Comparison of ENCODE assay signal across 22 cellular contexts in genomic region chr2:5539281-5540211, GRCh38.
A peak's percentile ranks its signal among the peaks of the same experiment; 100 is the strongest.
DNase-seq lines count a peak whose midpoint lies in the region; ATAC-seq, FAIRE-seq and TF ChIP-seq lines count a peak whose summit lies in the region.
"Had no signal": no experiment of that assay in that cellular context is flagged by ENCODE, and none has a peak within 500 bp of the region (broad histone marks: within the 10 kb centered on the region; RNA-seq: fewer than 3 reads in every experiment).

No MANE protein-coding gene starts in this region.

- H2BK5ac ChIP-seq in H9 (ENCODE audit: insufficient read length, low read length), result no peak overlapping the region

- no peaks in the 10 kb centered on the region for H3K79me1 ChIP-seq in H9 (ENCODE audit: insufficient read depth, low read depth, low read length, poor library complexity, severe bottlenecking)

- no peaks in the 10 kb centered on the region for H3K79me2 ChIP-seq in H9 (ENCODE audit: insufficient read depth, low read length)

- H4K20me1 ChIP-seq in H9 (ENCODE audit: control insufficient read depth, insufficient read depth, insufficient read length), result no peaks in the 10 kb centered on the region

- no peak overlapping the region for H2BK20ac ChIP-seq in H9 (ENCODE audit: low read depth, low read length, poor library complexity, severe bottlenecking)

- H3K9me3 ChIP-seq in H9 (ENCODE audit: control insufficient read depth, low read depth, low read length) (peaks cover 8% of the 10 kb centered on the region), iPS-20b (ENCODE audit: insufficient read depth, low read depth, low read length) (peaks cover 18% of the 10 kb centered on the region)

- no peaks in the 10 kb centered on the region for H3K36me3 ChIP-seq in iPS-20b (ENCODE audit: insufficient read depth, low read depth, low read length)
- no peaks in the 10 kb centered on the region for H3K36me3 ChIP-seq in rectal smooth muscle tissue (ENCODE audit: control insufficient read depth, insufficient read depth, low read length)
- H3K36me3 ChIP-seq: left ventricle myocardium inferior had no signal

- peaks cover 24 to 30% of the 10 kb centered on the region in 2 experiments for H3K4me1 Mint-ChIP-seq in H9
- H3K4me1 Mint-ChIP-seq: natural killer cell had no signal

- ATAC-seq in GM21576 (IDR thresholded peaks at IDR 0.05; ENCODE audit: unreplicated experiment), result no peak
- no peak for ATAC-seq in GM19463 (IDR thresholded peaks at IDR 0.05; ENCODE audit: unreplicated experiment)
- no peak for ATAC-seq in GM18498 (IDR thresholded peaks at IDR 0.05; ENCODE audit: unreplicated experiment)
- ATAC-seq: activated CD8-positive, alpha-beta T cell treated with anti-CD3 and anti-CD28 coated beads for 36 hours; esophagus mucosa; natural killer cell; PC-3 had no signal

- no peak overlapping the region for H4K8ac ChIP-seq in H9 (replicated peaks; ENCODE audit: insufficient read length, low read depth, low read length)

- H2AK5ac ChIP-seq in H9 (ENCODE audit: insufficient read length, low read length), result no peak overlapping the region

- peak overlapping the region; percentile 5 to 40; a peak in 3 of 5 replicates for H3K4me3 Mint-ChIP-seq in H9
- H3K4me3 Mint-ChIP-seq: activated CD8-positive, alpha-beta T cell treated with anti-CD3 and anti-CD28 coated beads for 36 hours; natural killer cell had no signal

- H4K91ac ChIP-seq in H9 (ENCODE audit: insufficient read length, low read depth, low read length), result no peak overlapping the region

- no peaks in the 10 kb centered on the region for H3K23me2 ChIP-seq in H9 (ENCODE audit: insufficient read length, low read depth, low read length, poor library complexity, severe bottlenecking)

- no peak overlapping the region for H2BK15ac ChIP-seq in H9 (ENCODE audit: low read depth, low read length)

- H3K27me3 Mint-ChIP-seq in H9 (ENCODE audit: low read depth), result no peaks in the 10 kb centered on the region; the same call in 1 of the 2 replicates

- H3K4me1 ChIP-seq in H9 (ENCODE audit: insufficient read depth, low read length) (no peaks in the 10 kb centered on the region; the same call in 1 of the 2 replicates), iPS-20b (ENCODE audit: insufficient read depth, low read length) (peaks cover 16% of the 10 kb centered on the region; the same call in 1 of the 2 replicates), rectal smooth muscle tissue (ENCODE audit: control insufficient read depth, insufficient read depth, low read length) (peaks cover 6% of the 10 kb centered on the region)

- no peak overlapping the region for H3K56ac ChIP-seq in H9 (ENCODE audit: insufficient read length, low read depth, low read length)

- DNase-seq in H9 (peak; percentile 34), RPMI8226 (peak; percentile 14), GM12892 (ENCODE audit: insufficient read length) (no peak)
- DNase-seq: activated CD8-positive, alpha-beta T cell treated with anti-CD3 and anti-CD28 coated beads for 36 hours; DMS 273 treated with DMSO at 0.1 percent for 48 hours; GM23248; head of caudate nucleus; left ventricle myocardium inferior; natural killer cell; NCI-H446 treated with DMSO at 0.1 percent for 48 hours; PC-3; small intestine; stimulated activated naive CD4-positive, alpha-beta T cell had no signal

- no peak overlapping the region for H3K18ac ChIP-seq in H9 (ENCODE audit: insufficient read length, low read depth, low read length)

- H3K27me3 ChIP-seq in H9 (ENCODE audit: insufficient read depth, low read length), result no peaks in the 10 kb centered on the region
- no peaks in the 10 kb centered on the region for H3K27me3 ChIP-seq in iPS-20b (ENCODE audit: insufficient read depth, low read length)
- no peaks in the 10 kb centered on the region for H3K27me3 ChIP-seq in rectal smooth muscle tissue (ENCODE audit: control insufficient read depth, insufficient read depth, low read length)

- H3K9ac ChIP-seq in H9 (ENCODE audit: extremely low read depth, insufficient read length, low read length) (no peak overlapping the region), iPS-20b (ENCODE audit: low read depth, low read length) (peak overlapping the region; percentile 60; the same call in 1 of the 2 replicates), rectal smooth muscle tissue (ENCODE audit: low read length) (no peak overlapping the region)
- H3K9ac ChIP-seq: GM23248 had no signal

- H3K4ac ChIP-seq in H9 (ENCODE audit: low read depth, low read length), result no peak overlapping the region

- H3K27ac ChIP-seq in H9 (ENCODE audit: insufficient read length, low read depth, low read length) (no peak overlapping the region), iPS-20b (ENCODE audit: low read length) (no peak overlapping the region), rectal smooth muscle tissue (ENCODE audit: low read depth, low read length) (peak overlapping the region; percentile 72)
- H3K27ac ChIP-seq: coronary artery, GM23248, left ventricle myocardium inferior had no signal

- H2BK12ac ChIP-seq in H9 (ENCODE audit: insufficient read length, low read depth, low read length), result no peak overlapping the region

- H3T11ph ChIP-seq in H9 (ENCODE audit: low read length), result no peak overlapping the region

- no peak overlapping the region for H3K23ac ChIP-seq in H9 (ENCODE audit: insufficient read length, low read depth, low read length)

- peaks cover 22 to 23% of the 10 kb centered on the region in 2 experiments for H3K9me3 Mint-ChIP-seq in H9

- no peak for TF ChIP-seq POLR2A in GM12892 (IDR thresholded peaks at IDR 0.05; ENCODE audit: low read depth, low read length)

- H3K14ac ChIP-seq in H9 (ENCODE audit: insufficient read depth, low read length), result no peak overlapping the region

- H3K4me2 ChIP-seq in H9 (ENCODE audit: insufficient read depth, insufficient read length, low read length), result no peak overlapping the region

- no peak overlapping the region for H2BK120ac ChIP-seq in H9 (ENCODE audit: low read depth, low read length, poor library complexity, severe bottlenecking)

- H4K5ac ChIP-seq in H9 (ENCODE audit: insufficient read length, low read depth, low read length), result no peak overlapping the region

- H3K36me3 Mint-ChIP-seq in H9 (ENCODE audit: insufficient read depth in 1 of 3, low read depth in 3 of 3), result peaks cover 12 to 28% (median 17%) of the 10 kb centered on the region in 3 experiments; a peak in 6 of 7 replicates
- H3K36me3 Mint-ChIP-seq: natural killer cell had no signal

- peak overlapping the region; percentile 2 for H2AFZ ChIP-seq in H9 (ENCODE audit: low read length)
- H2AFZ ChIP-seq: GM23248 had no signal

- TF ChIP-seq CTCF in H9 (conservative IDR thresholded peaks at IDR 0.05), result no peak

- FAIRE-seq in GM12892 (lab: Jason Lieb, UNC), result no peak
- FAIRE-seq: small intestine, urothelium cell line had no signal

- peak overlapping the region; percentile 50; the same call in 1 of the 2 replicates for H3K4me3 ChIP-seq in iPS-20b (ENCODE audit: low read length)
- no peak overlapping the region for H3K4me3 ChIP-seq in rectal smooth muscle tissue (ENCODE audit: low read length)
- H3K4me3 ChIP-seq: coronary artery, GM23248, left ventricle myocardium inferior had no signal

- no CpG with 5 or more reads among the region's 18 CpGs for WGBS in H9 (ENCODE audit: extremely low coverage, insufficient read length, low lambda C conversion rate)

- H3K27ac Mint-ChIP-seq in H9, result peak overlapping the region in 1 of 3 experiments; percentile 86; a peak in 1 of 7 replicates
- H3K27ac Mint-ChIP-seq: activated CD8-positive, alpha-beta T cell treated with anti-CD3 and anti-CD28 coated beads for 36 hours; activated T-helper 2 cell treated with anti-CD3 and anti-CD28 coated beads, Interferon-gamma antibody, Interleukin-2, Interleukin-4, amounts not matched to agents 10 μg/mL and 5 μg/mL and 100 μg/mL, durations not matched to agents 14 hours and 24 hours and 36 hours; natural killer cell had no signal
